In genomic region chr1:156675715-156676311, GRCh38 we compare ENCODE assay signal across 10 cellular contexts. TPM values are rescaled to one million over a fixed set of nuclear protein-coding genes. Genes with fewer than 3 reads are reported as not detected.
DNase-seq lines count a peak whose midpoint lies in the region; ATAC-seq, FAIRE-seq and TF ChIP-seq lines count a peak whose summit lies in the region.
"Had no signal": no experiment of that assay in that cellular context is flagged by ENCODE, and none has a peak within 500 bp of the region (broad histone marks: within the 10 kb centered on the region; RNA-seq: fewer than 3 reads in every experiment).

No MANE protein-coding gene starts in this region.

- no peak overlapping the region for H4K8ac ChIP-seq in neuronal stem cell (ENCODE audit: low read depth, low read length)

- H3K79me1 ChIP-seq in neuronal stem cell (ENCODE audit: low read depth, low read length) = peaks cover 15% of the 10 kb centered on the region

- H3K27ac ChIP-seq in gastroesophageal sphincter = peak overlapping the region in 3 of 4 donors; percentile 79 to 85 (median 83)
- peak overlapping the region; percentile 100 for H3K27ac ChIP-seq in neuronal stem cell (replicated peaks; ENCODE audit: low read length)
- peak overlapping the region in 2 of 5 donors; percentile 13 to 62 for H3K27ac ChIP-seq in adrenal gland
- H3K27ac ChIP-seq: neutrophil had no signal

- TF ChIP-seq POLR2A in gastroesophageal sphincter (IDR thresholded peaks at IDR 0.05) = no peak
- TF ChIP-seq POLR2A in GM12891 (IDR thresholded peaks at IDR 0.05; ENCODE audit: low read depth, low read length) = no peak
- TF ChIP-seq POLR2A in adrenal gland (IDR thresholded peaks at IDR 0.05) = no peak

- peak overlapping the region; percentile 99 for H3K9ac ChIP-seq in neuronal stem cell (ENCODE audit: low read depth, low read length, poor library complexity)

- ATAC-seq in gastroesophageal sphincter = no peak

- WGBS in gastroesophageal sphincter (ENCODE audit: low coverage in 1 of 2), 2 donors = 24 to 58% methylated on average over 2 to 3 of the region's 14 CpGs
- WGBS in neuronal stem cell (ENCODE audit: extremely low coverage in 2 of 2, insufficient read length in 2 of 2, insufficient replicate concordance in 1 of 2), 2 donors = no CpG with 5 or more reads among the region's 14 CpGs
- WGBS in adrenal gland, 4 donors = 46 to 58% (median 53%) methylated on average over 3 to 14 of the region's 14 CpGs

- H3K36me3 ChIP-seq in gastroesophageal sphincter (peaks cover 0 to 21% of the 10 kb centered on the region in 2 donors), neuronal stem cell (replicated peaks in 1 of 2; ENCODE audit: control insufficient read depth in 2 of 2, insufficient read depth in 2 of 2, low read length in 2 of 2) (peaks cover 31 to 47% of the 10 kb centered on the region in 2 donors), adrenal gland (replicated peaks in 1 of 2) (no peaks in the 10 kb centered on the region)
- H3K36me3 ChIP-seq: neutrophil had no signal

- H2AFZ ChIP-seq in neuronal stem cell (ENCODE audit: low read length) = no peak overlapping the region

- H2AK5ac ChIP-seq in neuronal stem cell (ENCODE audit: low read depth, low read length) = peak overlapping the region; percentile 70

- H3K14ac ChIP-seq in neuronal stem cell (ENCODE audit: low read length) = peak overlapping the region; percentile 50

- TF ChIP-seq CTCF in AG10803 (conservative IDR thresholded peaks at IDR 0.05; ENCODE audit: low read length) (no peak), gastroesophageal sphincter (IDR thresholded peaks at IDR 0.05) (no peak), adrenal gland (IDR thresholded peaks at IDR 0.05) (no peak)

- H3K23ac ChIP-seq in neuronal stem cell (ENCODE audit: low read depth, low read length, poor library complexity) = peak overlapping the region; percentile 89

- peak overlapping the region; percentile 64 for H2BK120ac ChIP-seq in neuronal stem cell (ENCODE audit: low read depth, low read length)

- intact Hi-C loops in adrenal gland (cut with DNase I) = no loop called here

- no peak for DNase-seq in AG10803 (ENCODE audit: low read depth)
- peak; percentile 42 for DNase-seq in RPMI7951 (ENCODE audit: low read depth)
- DNase-seq in neuronal stem cell (ENCODE audit: low spot score) = no peak
- DNase-seq in T-helper 2 cell = no peak
- no peak for DNase-seq in GM12891 (ENCODE audit: insufficient read length, low spot score)
- no peak for DNase-seq in NCI-H510A (lab: John Stamatoyannopoulos, UW)
- DNase-seq in adrenal gland = no peak

- peak overlapping the region; percentile 41 for H3K4me3 ChIP-seq in AG10803 (ENCODE audit: low read length)
- H3K4me3 ChIP-seq in gastroesophageal sphincter = peak overlapping the region; percentile 32 to 57
- H3K4me3 ChIP-seq in neuronal stem cell (ENCODE audit: low read length in 2 of 2) = peak overlapping the region; percentile 83 to 99
- peak overlapping the region in 1 of 4 donors; percentile 35 for H3K4me3 ChIP-seq in adrenal gland

- peak overlapping the region; percentile 96 for H3K4me2 ChIP-seq in neuronal stem cell (ENCODE audit: insufficient read depth, low read length, poor library complexity, severe bottlenecking)

- no peak overlapping the region for H2BK12ac ChIP-seq in neuronal stem cell (ENCODE audit: low read length)

- no peak for TF ChIP-seq EP300 in gastroesophageal sphincter (IDR thresholded peaks at IDR 0.05)

- peak overlapping the region; percentile 78 for H2BK15ac ChIP-seq in neuronal stem cell (ENCODE audit: low read length)

- no peak overlapping the region for H3K4ac ChIP-seq in neuronal stem cell (ENCODE audit: low read length)

- H4K91ac ChIP-seq in neuronal stem cell (ENCODE audit: low read depth, low read length, poor library complexity) = no peak overlapping the region

- no peaks in the 10 kb centered on the region for H3K9me3 ChIP-seq in gastroesophageal sphincter
- peaks cover 2 to 10% of the 10 kb centered on the region in 2 donors for H3K9me3 ChIP-seq in neuronal stem cell (replicated peaks in 1 of 2; ENCODE audit: control insufficient read depth in 2 of 2, insufficient read depth in 1 of 2, low read depth in 1 of 2, low read length in 2 of 2)
- H3K9me3 ChIP-seq in adrenal gland (replicated peaks in 1 of 3) = no peaks in the 10 kb centered on the region
- H3K9me3 ChIP-seq: neutrophil had no signal

- H2BK5ac ChIP-seq in neuronal stem cell (ENCODE audit: low read length) = peak overlapping the region; percentile 100

- H3K27me3 ChIP-seq in gastroesophageal sphincter (peaks cover 56% of the 10 kb centered on the region), neuronal stem cell (ENCODE audit: control insufficient read depth in 3 of 3, insufficient read depth in 3 of 3, low read depth in 1 of 3, low read length in 3 of 3) (peaks cover 0 to 24% (median 0%) of the 10 kb centered on the region in 3 experiments), adrenal gland (peaks cover 36% of the 10 kb centered on the region)

- no peak for FAIRE-seq in GM12891 (lab: Jason Lieb, UNC)

- H3K4me1 ChIP-seq in gastroesophageal sphincter (peaks cover 0 to 57% (median 13%) of the 10 kb centered on the region in 3 donors), neuronal stem cell (ENCODE audit: control insufficient read depth in 2 of 2, insufficient read depth in 1 of 2, low read depth in 1 of 2, low read length in 2 of 2) (peaks cover 31 to 42% of the 10 kb centered on the region in 2 donors), adrenal gland (replicated peaks in 1 of 2) (peaks cover 0 to 14% of the 10 kb centered on the region in 2 donors)

- H3K18ac ChIP-seq in neuronal stem cell (ENCODE audit: low read length) = peak overlapping the region; percentile 100

TF ChIP-seq in GM12891, 5 proteins besides CTCF, POLR2A, EP300 and RAD21:
- TF ChIP-seq SPI1 (IDR thresholded peaks at IDR 0.05; ENCODE audit: low read depth, low read length) (no peak), PAX5 (IDR thresholded peaks at IDR 0.05; ENCODE audit: insufficient read depth, low read length, severe bottlenecking) (no peak), POLR2AphosphoS5 (IDR thresholded peaks at IDR 0.05; ENCODE audit: low read depth, low read length) (no peak)

RNA-seq across cellular contexts. Expression of gene NES, which starts 1.4 kb away (rescaled TPM):
- 24.2 and 39.1 TPM in 2 replicates for total RNA-seq in RPMI7951 (2014; rRNA removed; shearing (Covaris generic))
- 10 to 100 TPM; 13.9 to 34.3 (median 23.9) TPM for total RNA-seq in gastroesophageal sphincter
- 150 TPM for polyA plus RNA-seq in neuronal stem cell (2013, experiment 1 of 2)
- 143 TPM for polyA plus RNA-seq in neuronal stem cell (2013, experiment 2 of 2)
- polyA plus RNA-seq in GM12891 (2012; ENCODE audit: low read depth, missing spikeins) = 0.01 TPM
- total RNA-seq in adrenal gland = 10 to 100 TPM in 6 of 8 donors, 1 to 10 TPM in 2; 7.7 to 22.9 (median 14.0) TPM
- 10 to 100 TPM; 13.2 to 26.9 (median 18.0) TPM for polyA plus RNA-seq in adrenal gland

RNA-seq across cellular contexts. Expression of gene CRABP2, which starts 29.6 kb away (rescaled TPM):
- 66.6 and 81.6 TPM in 2 replicates for total RNA-seq in RPMI7951 (2014; rRNA removed; shearing (Covaris generic))
- total RNA-seq in gastroesophageal sphincter = 10 to 100 TPM in 1 of 4 donors, 1 to 10 TPM in 2, under 1 TPM in 1; 0.54 to 36.7 (median 6.0) TPM
- polyA plus RNA-seq in neuronal stem cell (2013, experiment 1 of 2) = 479 TPM
- 474 TPM for polyA plus RNA-seq in neuronal stem cell (2013, experiment 2 of 2)
- polyA plus RNA-seq in GM12891 (2012; ENCODE audit: low read depth, missing spikeins) = 0.18 TPM
- 10 to 100 TPM in 1 of 8 donors, 1 to 10 TPM in 7; 3.1 to 11.6 (median 6.8) TPM for total RNA-seq in adrenal gland
- polyA plus RNA-seq in adrenal gland = 10 to 100 TPM in 2 of 3 donors, 1 to 10 TPM in 1; 5.0 to 17.8 (median 11.2) TPM

RNA-seq across cellular contexts. Expression of gene BCAN, which starts 33.9 kb away (rescaled TPM):
- total RNA-seq in RPMI7951 (2014; rRNA removed; shearing (Covaris generic)) = 0.12 TPM in 1 of 2 replicates, not detected in the other
- total RNA-seq in gastroesophageal sphincter = 1 to 10 TPM in 2 of 4 donors, under 1 TPM in 1, not detected in 1; 0.50 to 5.0 (median 1.9) TPM
- polyA plus RNA-seq in neuronal stem cell (2013, experiment 1 of 2) = 0.89 TPM
- polyA plus RNA-seq in neuronal stem cell (2013, experiment 2 of 2) = 0.54 TPM
- 0.15 TPM for polyA plus RNA-seq in GM12891 (2012; ENCODE audit: low read depth, missing spikeins)
- 10 to 100 TPM in 3 of 8 donors, under 1 TPM in 3, not detected in 2; 0.11 to 36.3 (median 8.2) TPM for total RNA-seq in adrenal gland
- 10 to 100 TPM in 1 of 3 donors, 1 to 10 TPM in 2; 2.4 to 24.9 (median 8.9) TPM for polyA plus RNA-seq in adrenal gland
- total RNA-seq: subcutaneous adipose tissue had no signal

RNA-seq across cellular contexts. Expression of gene METTL25B, which starts 52.5 kb away (rescaled TPM):
- total RNA-seq in RPMI7951 (2014; rRNA removed; shearing (Covaris generic)) = 6.4 and 6.9 TPM in 2 replicates
- 10 to 100 TPM in 3 of 4 donors, 1 to 10 TPM in 1; 8.4 to 29.0 (median 17.4) TPM for total RNA-seq in gastroesophageal sphincter
- polyA plus RNA-seq in neuronal stem cell (2013, experiment 1 of 2) = 48.9 TPM
- 45.3 TPM for polyA plus RNA-seq in neuronal stem cell (2013, experiment 2 of 2)
- polyA plus RNA-seq in GM12891 (2012; ENCODE audit: low read depth, missing spikeins) = 17.7 TPM
- total RNA-seq in adrenal gland = 100 to 1,000 TPM in 1 of 8 donors, 10 to 100 TPM in 7; 24.0 to 140 (median 32.5) TPM
- 100 to 1,000 TPM in 1 of 3 donors, 10 to 100 TPM in 2; 17.4 to 127 (median 68.6) TPM for polyA plus RNA-seq in adrenal gland

RNA-seq across cellular contexts. Expression of gene ISG20L2, which starts 52.8 kb away (rescaled TPM):
- total RNA-seq in RPMI7951 (2014; rRNA removed; shearing (Covaris generic)) = 14.3 and 16.4 TPM in 2 replicates
- total RNA-seq in gastroesophageal sphincter = 10 to 100 TPM; 14.5 to 18.4 (median 17.0) TPM
- 32.9 TPM for polyA plus RNA-seq in neuronal stem cell (2013, experiment 1 of 2)
- polyA plus RNA-seq in neuronal stem cell (2013, experiment 2 of 2) = 33.3 TPM
- polyA plus RNA-seq in GM12891 (2012; ENCODE audit: low read depth, missing spikeins) = 20.5 TPM
- 10 to 100 TPM; 10.6 to 38.5 (median 18.4) TPM for total RNA-seq in adrenal gland
- polyA plus RNA-seq in adrenal gland = 10 to 100 TPM in 1 of 3 donors, 1 to 10 TPM in 2; 5.5 to 40.0 (median 8.8) TPM
